In the genomic region with DNA sequence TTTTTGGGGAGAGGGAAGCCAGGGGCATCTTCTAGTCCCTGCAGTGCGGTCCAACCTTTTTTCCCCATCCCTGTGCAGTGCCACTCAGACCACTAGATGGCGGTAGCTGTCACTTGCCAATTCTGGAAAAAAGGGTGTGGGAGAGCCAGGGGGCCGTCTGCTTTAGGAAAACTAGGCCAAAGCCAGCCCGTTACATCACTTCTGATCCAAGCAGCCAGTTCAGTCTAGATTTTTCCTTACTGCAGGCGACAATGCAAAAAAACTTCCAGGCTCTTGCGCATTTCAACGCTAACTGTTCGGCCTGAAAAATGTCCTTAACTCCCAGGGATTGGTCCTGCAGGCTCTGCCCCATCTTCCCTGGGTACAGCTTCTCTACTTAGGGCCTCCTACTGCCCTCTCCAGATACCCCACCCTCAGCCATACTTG, we compare ENCODE assay signal across 8 cellular contexts.
DNase-seq lines count a peak whose midpoint lies in the region; ATAC-seq and TF ChIP-seq lines count a peak whose summit lies in the region.

No MANE protein-coding gene starts in this region.

- H3K27me3 ChIP-seq in IMR-90 (ENCODE audit: control insufficient read depth, insufficient read depth, low read length) (no peaks in the 10 kb centered on the region), SK-N-SH (ENCODE audit: insufficient read depth) (no peaks in the 10 kb centered on the region), left ventricle myocardium inferior (ENCODE audit: low read depth) (peaks cover 4% of the 10 kb centered on the region), rectal smooth muscle tissue (ENCODE audit: control insufficient read depth, insufficient read depth, low read length) (no peaks in the 10 kb centered on the region)

- H3K4me3 ChIP-seq in IMR-90 (ENCODE audit: insufficient read depth, low read depth, low read length) = no peak overlapping the region
- peak overlapping the region in 1 of 2 experiments; percentile 42; a peak in 1 of 4 replicates for H3K4me3 ChIP-seq in SK-N-SH (ENCODE audit: low read depth in 2 of 2, low read length in 1 of 2)
- H3K4me3 ChIP-seq in left ventricle myocardium inferior = no peak overlapping the region
- H3K4me3 ChIP-seq in rectal smooth muscle tissue (ENCODE audit: low read length) = no peak overlapping the region

- DNase-seq in EL (peak; percentile 55), IMR-90 (peak; percentile 55), SK-N-SH (peak; percentile 68), left ventricle myocardium inferior (peak; percentile 61)

- H2BK15ac ChIP-seq in IMR-90 (ENCODE audit: low read depth, low read length) = no peak overlapping the region

- no peak for TF ChIP-seq POLR2A in IMR-90 (IDR thresholded peaks at IDR 0.05; ENCODE audit: low read depth, low read length)

- no peaks in the 10 kb centered on the region for H3K9me1 ChIP-seq in IMR-90 (ENCODE audit: insufficient read depth, low read length)

- H4K5ac ChIP-seq in IMR-90 (ENCODE audit: low read depth, low read length) = no peak overlapping the region

- H2AK5ac ChIP-seq in IMR-90 (ENCODE audit: low read depth, low read length) = no peak overlapping the region

- H4K20me1 ChIP-seq in IMR-90 (ENCODE audit: insufficient read depth, low read length) (no peaks in the 10 kb centered on the region), SK-N-SH (ENCODE audit: insufficient read depth) (no peaks in the 10 kb centered on the region)

- peak; percentile 88 for TF ChIP-seq CTCF in IMR-90 (conservative IDR thresholded peaks at IDR 0.05; ENCODE audit: low read depth, low read length)
- peak; percentile 93 for TF ChIP-seq CTCF in SK-N-SH (IDR thresholded peaks at IDR 0.05)
- TF ChIP-seq CTCF in left ventricle myocardium inferior (IDR thresholded peaks at IDR 0.05; ENCODE audit: borderline replicate concordance) = peak; percentile 96

- 20% methylated on average over 6 of the region's 8 CpGs; no CpG with 5 or more reads in 1 of the 2 experiments for WGBS in IMR-90 (ENCODE audit: extremely low coverage in 2 of 2, insufficient read length in 1 of 2), 2 experiments
- WGBS in SK-N-SH (ENCODE audit: low lambda C conversion rate) = 34% methylated on average over 8 of the region's 8 CpGs

- H3K36me3 ChIP-seq in IMR-90 (ENCODE audit: control insufficient read depth, insufficient read depth, low read length) (no peaks in the 10 kb centered on the region), SK-N-SH (replicated peaks in 1 of 2; ENCODE audit: control insufficient read depth in 1 of 2, insufficient read depth in 2 of 2, low read length in 1 of 2) (no peaks in the 10 kb centered on the region), left ventricle myocardium inferior (no peaks in the 10 kb centered on the region), rectal smooth muscle tissue (ENCODE audit: control insufficient read depth, insufficient read depth, low read length) (no peaks in the 10 kb centered on the region)

- H3K56ac ChIP-seq in IMR-90 (ENCODE audit: extremely low read depth, insufficient read depth, low read length) = no peak overlapping the region

- H4K91ac ChIP-seq in IMR-90 (ENCODE audit: insufficient read depth, low read depth, low read length) = no peak overlapping the region

- no peak overlapping the region for H2BK120ac ChIP-seq in IMR-90 (ENCODE audit: low read depth, low read length)

- CTCF ChIA-PET in IMR-90 (lab: Yijun Ruan, JAX) (interaction anchor here (0.8 to 4.4 kb wide), 4 partner anchors 9 to 374 kb away, joined by 3 to 19 read pairs (median 6); no protein-coding TSS in a partner anchor), SK-N-SH (lab: Yijun Ruan, JAX) (interaction anchor here (0.6 to 6.5 kb wide), 35 partner anchors 10 to 430 kb away, joined by 3 to 104 read pairs (median 4); a partner anchor contains a TSS)

- H3K9ac ChIP-seq in IMR-90 (ENCODE audit: low read depth, low read length) = no peak overlapping the region
- no peak overlapping the region for H3K9ac ChIP-seq in SK-N-SH
- H3K9ac ChIP-seq in rectal smooth muscle tissue (ENCODE audit: low read length) = no peak overlapping the region

- no peaks in the 10 kb centered on the region for H3K79me1 ChIP-seq in IMR-90 (ENCODE audit: low read depth in 1 of 2, low read length in 2 of 2)

- H3K9me2 ChIP-seq in SK-N-SH = peaks cover 7% of the 10 kb centered on the region; the same call in 1 of the 2 replicates

- intact Hi-C loops in IMR-90 (cut with micrococcal nuclease) (loop anchor here (1.0 to 5.0 kb wide), 3 partner anchors 374 to 758 kb away; no protein-coding TSS in a partner anchor), left ventricle myocardium inferior (cut with micrococcal nuclease) (loop anchor here (5.0 to 10.0 kb wide), 2 partner anchors 260 to 373 kb away; no protein-coding TSS in a partner anchor)

- H3K27ac ChIP-seq in IMR-90 (ENCODE audit: insufficient read depth, low read length) (no peak overlapping the region), SK-N-SH (ENCODE audit: low read depth in 2 of 2, low read length in 1 of 2) (no peak overlapping the region), angular gyrus (ENCODE audit: low read depth, low read length) (peak overlapping the region; percentile 93), left ventricle myocardium inferior (replicated peaks) (peak overlapping the region; percentile 38), rectal smooth muscle tissue (ENCODE audit: low read depth, low read length) (peak overlapping the region; percentile 42)

- no peak overlapping the region for H2AFZ ChIP-seq in IMR-90 (replicated peaks; ENCODE audit: low read length, poor library complexity)
- H2AFZ ChIP-seq in SK-N-SH (ENCODE audit: low read depth) = peak overlapping the region; percentile 24; the same call in 1 of the 2 replicates

- no peak for TF ChIP-seq EP300 in SK-N-SH (IDR thresholded peaks at IDR 0.05; ENCODE audit: borderline replicate concordance in 1 of 2, low read depth in 1 of 2, low read length in 1 of 2)

- no peak overlapping the region for H3K4ac ChIP-seq in IMR-90 (ENCODE audit: low read depth, low read length)

- POLR2A ChIA-PET in IMR-90 (lab: Charles Lee; ENCODE audit: unreplicated experiment) (no interaction called here), SK-N-SH (lab: Yijun Ruan, JAX) (no interaction called here)

- ATAC-seq in IMR-90 (ENCODE audit: low read depth) (peak; percentile 98), GM21825 (IDR thresholded peaks at IDR 0.05; ENCODE audit: unreplicated experiment) (no peak), HG03045 (IDR thresholded peaks at IDR 0.05; ENCODE audit: unreplicated experiment) (no peak)

- H3F3A ChIP-seq in SK-N-SH (replicated peaks; ENCODE audit: insufficient read depth) = no peaks in the 10 kb centered on the region

- no peak overlapping the region for H4K8ac ChIP-seq in IMR-90 (ENCODE audit: low read depth in 2 of 2, low read length in 2 of 2)

- no TSS peak for BruUV-seq in IMR-90 (replicated peaks; lab: Mats Ljungman, UMichigan)

- no peak overlapping the region for H3K18ac ChIP-seq in IMR-90 (ENCODE audit: low read depth, low read length)

- no peak overlapping the region for H2BK20ac ChIP-seq in IMR-90 (ENCODE audit: low read depth, low read length)

- dilution Hi-C loops in IMR-90 (cut with HindIII; ENCODE audit: low sequenced_read_pairs, unreplicated experiment) = no loop called here

- no peaks in the 10 kb centered on the region for H3K9me3 ChIP-seq in IMR-90 (ENCODE audit: control insufficient read depth, insufficient read depth, low read length)
- H3K9me3 ChIP-seq in SK-N-SH = no peaks in the 10 kb centered on the region
- peaks cover 17% of the 10 kb centered on the region for H3K9me3 ChIP-seq in left ventricle myocardium inferior (replicated peaks)

- TF ChIP-seq RAD21 in IMR-90 (IDR thresholded peaks at IDR 0.05; ENCODE audit: low read length) (peak; percentile 80), SK-N-SH (IDR thresholded peaks at IDR 0.05; ENCODE audit: low read length) (peak; percentile 88)

- in situ Hi-C loops in IMR-90 (cut with MboI; ENCODE audit: low sequenced_read_pairs) = loop anchor here (25.0 kb wide), 1 partner anchor 768 kb away; no protein-coding TSS in a partner anchor

- no peak overlapping the region for H2AK9ac ChIP-seq in IMR-90 (replicated peaks; ENCODE audit: low read depth, low read length, poor library complexity)

- H3K4me1 ChIP-seq in IMR-90 (ENCODE audit: control insufficient read depth, insufficient read depth, low read length) (no peaks in the 10 kb centered on the region), SK-N-SH (ENCODE audit: control insufficient read depth in 1 of 2, insufficient read depth in 2 of 2, low read depth in 1 of 2, low read length in 1 of 2) (no peaks in the 10 kb centered on the region; a peak in 1 of 4 replicates), left ventricle myocardium inferior (peaks cover 3% of the 10 kb centered on the region), rectal smooth muscle tissue (ENCODE audit: control insufficient read depth, insufficient read depth, low read length) (peaks cover 5% of the 10 kb centered on the region)

- no peak overlapping the region for H2BK5ac ChIP-seq in IMR-90 (ENCODE audit: low read depth, low read length, poor library complexity, severe bottlenecking)

- H3K79me2 ChIP-seq in SK-N-SH (ENCODE audit: insufficient read depth) = no peaks in the 10 kb centered on the region

- H3K14ac ChIP-seq in IMR-90 (replicated peaks; ENCODE audit: low read depth, low read length) = no peak overlapping the region

- H3K23ac ChIP-seq in IMR-90 (ENCODE audit: low read depth, low read length) = no peak overlapping the region

- H3K4me2 ChIP-seq in IMR-90 (ENCODE audit: low read depth, low read length) (no peak overlapping the region), SK-N-SH (no peak overlapping the region)

TF ChIP-seq in IMR-90, 13 proteins besides CTCF, POLR2A, EP300 and RAD21:
- peak; percentile 84 for TF ChIP-seq SMC3 (IDR thresholded peaks at IDR 0.05; ENCODE audit: low read depth, low read length)
- no peak for TF ChIP-seq MAFK (IDR thresholded peaks at IDR 0.05; ENCODE audit: low read depth, low read length)

TF ChIP-seq in SK-N-SH, 30 proteins besides CTCF, POLR2A, EP300 and RAD21:
- TF ChIP-seq SMC3 (IDR thresholded peaks at IDR 0.05; ENCODE audit: low read depth, low read length) = peak; percentile 85
- TF ChIP-seq RCOR1 (IDR thresholded peaks at IDR 0.05; ENCODE audit: low read length) = peak; percentile 17; the same call in 1 of the 2 replicates
- TF ChIP-seq, protein P1, sequence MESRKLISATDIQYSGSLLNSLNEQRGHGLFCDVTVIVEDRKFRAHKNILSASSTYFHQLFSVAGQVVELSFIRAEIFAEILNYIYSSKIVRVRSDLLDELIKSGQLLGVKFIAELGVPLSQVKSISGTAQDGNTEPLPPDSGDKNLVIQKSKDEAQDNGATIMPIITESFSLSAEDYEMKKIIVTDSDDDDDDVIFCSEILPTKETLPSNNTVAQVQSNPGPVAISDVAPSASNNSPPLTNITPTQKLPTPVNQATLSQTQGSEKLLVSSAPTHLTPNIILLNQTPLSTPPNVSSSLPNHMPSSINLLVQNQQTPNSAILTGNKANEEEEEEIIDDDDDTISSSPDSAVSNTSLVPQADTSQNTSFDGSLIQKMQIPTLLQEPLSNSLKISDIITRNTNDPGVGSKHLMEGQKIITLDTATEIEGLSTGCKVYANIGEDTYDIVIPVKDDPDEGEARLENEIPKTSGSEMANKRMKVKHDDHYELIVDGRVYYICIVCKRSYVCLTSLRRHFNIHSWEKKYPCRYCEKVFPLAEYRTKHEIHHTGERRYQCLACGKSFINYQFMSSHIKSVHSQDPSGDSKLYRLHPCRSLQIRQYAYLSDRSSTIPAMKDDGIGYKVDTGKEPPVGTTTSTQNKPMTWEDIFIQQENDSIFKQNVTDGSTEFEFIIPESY (IDR thresholded peaks at IDR 0.05; ENCODE audit: borderline replicate concordance, low read depth) = no peak

Comparison
In these comparisons a context has a peak if more than half of its experiments do, and no peak if none do; other contexts are left out.
1. H3K27ac ChIP-seq: peak in angular gyrus (single experiment), left ventricle myocardium inferior (single experiment) and rectal smooth muscle tissue (single experiment); none in IMR-90 (single experiment) and SK-N-SH (0 of 2).
2. Peak in every context shown above with its lines, with median percentiles within 50 percentile points of each other: DNase-seq and CTCF ChIP-seq.